ENCODE assay signal across 16 cellular contexts in the genomic region with DNA sequence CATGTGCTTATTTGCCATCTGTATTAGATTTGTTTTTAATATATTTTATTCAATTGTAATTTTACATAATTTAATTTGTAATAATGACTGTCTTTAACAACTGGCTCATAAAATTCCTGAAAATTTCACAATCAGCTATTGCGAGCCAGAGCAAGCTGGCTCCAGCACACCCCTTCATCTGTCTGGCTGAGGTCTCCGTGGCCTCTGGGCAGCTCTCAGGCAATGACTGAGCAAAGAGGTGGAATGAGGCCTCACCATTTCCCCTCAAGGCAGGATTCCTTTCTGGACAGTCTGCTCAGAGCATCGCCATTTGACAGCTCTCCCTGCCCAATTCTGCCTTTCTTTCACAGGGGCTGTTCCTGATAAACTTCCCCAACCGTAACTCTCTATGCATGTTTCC. TPM values are rescaled to one million over a fixed set of nuclear protein-coding genes. Genes with fewer than 3 reads are reported as not detected.
DNase-seq lines count a peak whose midpoint lies in the region; ATAC-seq and TF ChIP-seq lines count a peak whose summit lies in the region.
"Had no signal": no experiment of that assay in that cellular context is flagged by ENCODE, and none has a peak within 500 bp of the region (broad histone marks: within the 10 kb centered on the region; RNA-seq: fewer than 3 reads in every experiment).

No MANE protein-coding gene starts in this region.

- H3K36me3 ChIP-seq in RWPE2 (ENCODE audit: low read depth) = no peaks in the 10 kb centered on the region
- H3K36me3 ChIP-seq in psoas muscle (ENCODE audit: insufficient read depth in 1 of 2, low read depth in 1 of 2) = no peaks in the 10 kb centered on the region
- H3K36me3 ChIP-seq: pancreas had no signal

- DNase-seq in EH (ENCODE audit: low read depth) (peak; percentile 89), RWPE2 (ENCODE audit: low spot score) (peak; percentile 90), fibroblast of the conjunctiva (ENCODE audit: low read depth) (peak; percentile 37), psoas muscle (peak in 1 of 2 donors; percentile 65), NCI-H1092 (lab: John Stamatoyannopoulos, UW) (no peak), NCI-H1105 (lab: John Stamatoyannopoulos, UW) (no peak), NAMALWA (ENCODE audit: low spot score) (no peak)
- DNase-seq: activated CD4-positive, alpha-beta memory T cell treated with anti-CD3 and anti-CD28 coated beads for 36 hours; CD4-positive, alpha-beta T cell; KBM-7; left colon; pancreas; stimulated activated CD4-positive, alpha-beta T cell treated with anti-CD3 and anti-CD28 coated beads, Interleukin-2, amount 100 ng/mL, for 48 hours; stimulated activated naive CD4-positive, alpha-beta T cell had no signal

- ATAC-seq in RWPE2 (ENCODE audit: low read depth) (peak; percentile 90), psoas muscle (peak in 3 of 4 donors; percentile 48 to 68 (median 59)), GM21737 (IDR thresholded peaks at IDR 0.05; ENCODE audit: unreplicated experiment) (no peak)
- ATAC-seq: left colon had no signal

- H3K9me3 ChIP-seq in RWPE2 (ENCODE audit: severe bottlenecking) = no peaks in the 10 kb centered on the region
- no peaks in the 10 kb centered on the region for H3K9me3 ChIP-seq in psoas muscle
- H3K9me3 ChIP-seq: pancreas had no signal

- H3K4me1 ChIP-seq in RWPE2 (ENCODE audit: insufficient read depth, poor library complexity, severe bottlenecking) (peaks cover 21% of the 10 kb centered on the region), psoas muscle (no peaks in the 10 kb centered on the region)
- H3K4me1 ChIP-seq: pancreas had no signal

- 48 to 63% (median 49%) methylated on average over 4 of the region's 4 CpGs for WGBS in psoas muscle, 3 donors

- no peak overlapping the region for H3K4me3 ChIP-seq in RWPE2 (ENCODE audit: severe bottlenecking)
- no peak overlapping the region for H3K4me3 ChIP-seq in psoas muscle
- H3K4me3 ChIP-seq: pancreas had no signal

- TF ChIP-seq CTCF in RWPE2 (IDR thresholded peaks at IDR 0.05; ENCODE audit: poor library complexity, severe bottlenecking) (no peak), psoas muscle (IDR thresholded peaks at IDR 0.05) (no peak)

- intact Hi-C loops in psoas muscle (cut with DNase I) = no loop called here

- H3K27ac ChIP-seq in RWPE2 (ENCODE audit: poor library complexity, severe bottlenecking) = peak overlapping the region; percentile 92
- no peak overlapping the region for H3K27ac ChIP-seq in psoas muscle
- H3K27ac ChIP-seq: pancreas had no signal

- H3K27me3 ChIP-seq in RWPE2 (ENCODE audit: insufficient read depth, poor library complexity, severe bottlenecking) = no peaks in the 10 kb centered on the region
- H3K27me3 ChIP-seq in psoas muscle (ENCODE audit: insufficient read depth in 3 of 3, low read length in 2 of 3) = peaks cover 0 to 17% (median 5%) of the 10 kb centered on the region in 3 donors
- H3K27me3 ChIP-seq: pancreas had no signal

RNA-seq across cellular contexts. Expression of a gene that starts 5.8 kb away (rescaled TPM):
- under 1 TPM in 2 of 4 donors, not detected in 2; 0.12 to 0.21 TPM for total RNA-seq in psoas muscle
- polyA plus RNA-seq in psoas muscle = 1 to 10 TPM in 1 of 3 donors, under 1 TPM in 1, not detected in 1; 0.09 to 1.1 TPM
- total RNA-seq: activated CD4-positive, alpha-beta memory T cell treated with anti-CD3 and anti-CD28 coated beads for 36 hours; CD4-positive, alpha-beta T cell; T-helper 2 cell treated with Interferon-gamma antibody and Interleukin-4, amounts not matched to agents 100 ng/mL and 5 ng/mL, for 36 hours had no signal

Comparison
In these comparisons a context has a peak if more than half of its experiments do, and no peak if none do; other contexts are left out.
1. DNase-seq: peak in EH (single experiment), RWPE2 (single experiment) and fibroblast of the conjunctiva (single experiment); none in NCI-H1092 (single experiment), NCI-H1105 (single experiment) and NAMALWA (single experiment).